26 cellular contexts compared by ENCODE assay signal in genomic region chr2:8642332-8643078, GRCh38. TPM values are rescaled to one million over a fixed set of nuclear protein-coding genes. Genes with fewer than 3 reads are reported as not detected.
DNase-seq lines count a peak whose midpoint lies in the region; ATAC-seq, FAIRE-seq and TF ChIP-seq lines count a peak whose summit lies in the region.
"Had no signal": no experiment of that assay in that cellular context is flagged by ENCODE, and none has a peak within 500 bp of the region (broad histone marks: within the 10 kb centered on the region; RNA-seq: fewer than 3 reads in every experiment).

No MANE protein-coding gene starts in this region.

- peaks cover 69% of the 10 kb centered on the region for H3K4me1 Mint-ChIP-seq in neural crest cell
- H3K4me1 Mint-ChIP-seq: central memory CD8-positive, alpha-beta T cell had no signal

- H3K27ac Mint-ChIP-seq in neural crest cell (ENCODE audit: unreplicated experiment), result peak overlapping the region; percentile 94
- H3K27ac Mint-ChIP-seq: activated CD4-positive, alpha-beta T cell treated with anti-CD3 and anti-CD28 coated beads, Interleukin-2, amount 10 ng/mL, durations not matched to agents 24 days and 14 days; activated naive CD8-positive, alpha-beta T cell; activated T-cell treated with anti-CD3 and anti-CD28 coated beads, Interleukin-2, amount 50 U/mL, for 72 hours; natural killer cell; stimulated activated effector memory CD8-positive, alpha-beta T cell treated with anti-CD3 and anti-CD28 coated beads, Interleukin-12 subunit alpha, Interleukin-12 subunit beta, amount 100 ng/mL, for 72 hours; T-helper 2 cell treated with Interferon-gamma antibody and Interleukin-4, amounts not matched to agents 5 μg/mL and 100 μg/mL, for 36 hours had no signal

- peaks cover 6% of the 10 kb centered on the region for H3K27me3 Mint-ChIP-seq in neural crest cell (ENCODE audit: low read depth)
- H3K27me3 Mint-ChIP-seq: activated naive CD8-positive, alpha-beta T cell; central memory CD8-positive, alpha-beta T cell had no signal

- H3K9me3 Mint-ChIP-seq in neural crest cell, result peaks cover 3% of the 10 kb centered on the region
- H3K9me3 Mint-ChIP-seq: activated CD4-positive, alpha-beta T cell treated with anti-CD3 and anti-CD28 coated beads, Interleukin-2, amount 10 ng/mL, durations not matched to agents 24 days and 14 days; activated T-cell treated with anti-CD3 and anti-CD28 coated beads, Interleukin-2, amount 50 U/mL, for 72 hours; CD8-positive, alpha-beta memory T cell; central memory CD8-positive, alpha-beta T cell; natural killer cell; stimulated activated effector memory CD8-positive, alpha-beta T cell treated with anti-CD3 and anti-CD28 coated beads, Interleukin-12 subunit alpha, Interleukin-12 subunit beta, amount 100 ng/mL, for 72 hours had no signal

- TF ChIP-seq CTCF in A549 (IDR thresholded peaks at IDR 0.05) (no peak), neural crest cell (conservative IDR thresholded peaks at IDR 0.05) (no peak)

- POLR2A ChIA-PET in A549 (lab: Yijun Ruan, JAX), result interaction anchor here (1.9 to 3.3 kb wide), 2 partner anchors 37 to 40 kb away, joined by 4 to 13 read pairs; partner anchors contain the start of gene ID2

- no peak for FAIRE-seq in A549 (lab: Jason Lieb, UNC)
- FAIRE-seq: G401.6 had no signal

- ATAC-seq in A549 (no peak; a peak in 1 of 6 replicates), HG03571 (IDR thresholded peaks at IDR 0.05; ENCODE audit: unreplicated experiment) (no peak), HG02610 (IDR thresholded peaks at IDR 0.05; ENCODE audit: unreplicated experiment) (no peak)
- ATAC-seq: activated T-cell treated with anti-CD3 and anti-CD28 coated beads, Interleukin-2, amount 50 U/mL, for 72 hours; left lung; natural killer cell; stimulated activated effector memory CD8-positive, alpha-beta T cell treated with anti-CD3 and anti-CD28 coated beads, Interleukin-12 subunit alpha, Interleukin-12 subunit beta, amount 100 ng/mL, for 72 hours had no signal

- no peak for TF ChIP-seq POLR2A in A549 (IDR thresholded peaks at IDR 0.05; ENCODE audit: low read length)

- no peak overlapping the region for H3K4me2 ChIP-seq in A549

- WGBS in A549 (ENCODE audit: missing lambda C conversion rate), result 90% methylated on average over 12 of the region's 12 CpGs

- H3K27ac ChIP-seq in A549, result peak overlapping the region; percentile 1 to 54; a peak in 2 of 6 replicates
- H3K27ac ChIP-seq: GM23248, heart right ventricle, left lung had no signal

- H3K36me3 Mint-ChIP-seq in neural crest cell (ENCODE audit: low read depth), result peaks cover 2% of the 10 kb centered on the region
- H3K36me3 Mint-ChIP-seq: activated naive CD8-positive, alpha-beta T cell; CD8-positive, alpha-beta memory T cell; natural killer cell; stimulated activated effector memory CD8-positive, alpha-beta T cell treated with anti-CD3 and anti-CD28 coated beads, Interleukin-12 subunit alpha, Interleukin-12 subunit beta, amount 100 ng/mL, for 72 hours had no signal

- TF ChIP-seq EP300 in A549 (IDR thresholded peaks at IDR 0.05), result no peak

- H3K4me1 ChIP-seq in A549, result 0 out of 3 replicates have a peak, but pooled peaks cover 10% of the 10 kb centered on the region

- DNase-seq in A549 (ENCODE audit: low read depth in 1 of 2, low spot score in 1 of 2) (no peak), NCI-H69 (lab: John Stamatoyannopoulos, UW) (peak; percentile 9), head of caudate nucleus (peak in 22 of 42 donors; percentile 10 to 59 (median 40)), neural crest cell (ENCODE audit: low read depth, low spot score) (no peak), SHP77 treated with DMSO at 0.1 percent for 48 hours (lab: John Stamatoyannopoulos, UW) (no peak)
- no peak for DNase-seq in effector CD4-positive, alpha-beta T cell
- DNase-seq: activated CD4-positive, alpha-beta T cell treated with anti-CD3 and anti-CD28 coated beads, Interleukin-2, amount 10 ng/mL, durations not matched to agents 24 days and 14 days; activated T-cell treated with anti-CD3 and anti-CD28 coated beads, Interleukin-2, amount 50 U/mL, for 72 hours; AML-193; CD8-positive, alpha-beta memory T cell; GM23248; heart right ventricle; Karpas-422; natural killer cell; NCI-H1694; NCI-H2171; NCI-H524 treated with DMSO at 0.1 percent for 48 hours had no signal

- intact Hi-C loops in head of caudate nucleus (cut with DNase I), result no loop called here

- TF ChIP-seq RAD21 in A549 (conservative IDR thresholded peaks at IDR 0.05 in 1 of 2, IDR thresholded peaks at IDR 0.05 in 1 of 2), result no peak

- no peaks in the 10 kb centered on the region for H3K9me3 ChIP-seq in A549
- H3K9me3 ChIP-seq: heart right ventricle had no signal

- H3K4me3 ChIP-seq in A549, result no peak overlapping the region
- H3K4me3 ChIP-seq: GM23248, heart right ventricle, left lung, skin epidermis had no signal

- peak overlapping the region; percentile 45 for H3K4me3 Mint-ChIP-seq in neural crest cell
- H3K4me3 Mint-ChIP-seq: activated CD4-positive, alpha-beta T cell treated with anti-CD3 and anti-CD28 coated beads, Interleukin-2, amount 10 ng/mL, durations not matched to agents 24 days and 14 days; activated naive CD8-positive, alpha-beta T cell; activated T-cell treated with anti-CD3 and anti-CD28 coated beads, Interleukin-2, amount 50 U/mL, for 72 hours; CD8-positive, alpha-beta memory T cell; central memory CD8-positive, alpha-beta T cell; natural killer cell; stimulated activated effector memory CD8-positive, alpha-beta T cell treated with anti-CD3 and anti-CD28 coated beads, Interleukin-12 subunit alpha, Interleukin-12 subunit beta, amount 100 ng/mL, for 72 hours; T-helper 2 cell treated with Interferon-gamma antibody and Interleukin-4, amounts not matched to agents 5 μg/mL and 100 μg/mL, for 36 hours had no signal

- CTCF ChIA-PET in A549 (lab: Yijun Ruan, JAX), result interaction anchor here (0.6 to 2.4 kb wide), 14 partner anchors 9 to 1545 kb away, joined by 3 to 16 read pairs (median 4); no protein-coding TSS in a partner anchor

TF ChIP-seq in A549, 52 proteins besides CTCF, POLR2A, EP300 and RAD21:
- TF ChIP-seq CHD4 (IDR thresholded peaks at IDR 0.05; ENCODE audit: borderline replicate concordance) (no peak), KDM5A (IDR thresholded peaks at IDR 0.05) (no peak), SREBF2 (IDR thresholded peaks at IDR 0.05) (no peak), ZC3H11A (IDR thresholded peaks at IDR 0.05) (no peak), ELK1 (IDR thresholded peaks at IDR 0.05; ENCODE audit: low read depth, low read length) (no peak), CHD2 (IDR thresholded peaks at IDR 0.05; ENCODE audit: low read length, partially characterized antibody) (no peak), USF2 (IDR thresholded peaks at IDR 0.05) (no peak), ZFP36 (IDR thresholded peaks at IDR 0.05; ENCODE audit: borderline replicate concordance, partially characterized antibody) (no peak), MAFK (IDR thresholded peaks at IDR 0.05; ENCODE audit: partially characterized antibody) (no peak)

RNA-seq across cellular contexts. Expression of gene ID2, which starts 39.4 kb away (rescaled TPM):
- polyA plus RNA-seq in A549 (2011; rRNA removed) (177 and 228 TPM in 2 replicates), A549 (2017; fragmentation: RNase III; extraction: RNeasy Plus Mini Kit Qiagen cat#74134 plus additional on column Dnase treatment) (87.8 to 221 TPM (median 181 TPM) in 3 replicates)
- polyA plus RNA-seq in A549 (2012; cell fraction: cytosol; rRNA removed), result 988 and 1,180 TPM in 2 replicates
- 636 and 701 TPM in 2 replicates for polyA plus RNA-seq in A549 (2012; cell fraction: nucleus; rRNA removed)
- polyA minus RNA-seq in A549 (2011; rRNA and poly(A)+ RNA removed), result 112 and 167 TPM in 2 replicates
- 44.1 and 46.1 TPM in 2 replicates for total RNA-seq in neural crest cell

Comparison
In these comparisons a context has a peak if more than half of its experiments do, and no peak if none do; other contexts are left out.
1. DNase-seq: peak in NCI-H69 (single experiment) and head of caudate nucleus (22 of 42); none in A549 (0 of 2), neural crest cell (single experiment), effector CD4-positive, alpha-beta T cell (single experiment) and SHP77 treated with DMSO at 0.1 percent for 48 hours (single experiment).